ENCODE assay signal across 12 cellular contexts in genomic region chr1:243471754-243472725, GRCh38.
A peak's percentile ranks its signal among the peaks of the same experiment; 100 is the strongest.
DNase-seq lines count a peak whose midpoint lies in the region; ATAC-seq and TF ChIP-seq lines count a peak whose summit lies in the region.
"Had no signal": no experiment of that assay in that cellular context is flagged by ENCODE, and none has a peak within 500 bp of the region (broad histone marks: within the 10 kb centered on the region; RNA-seq: fewer than 3 reads in every experiment).

No MANE protein-coding gene starts in this region.

- ATAC-seq in GM19468 (IDR thresholded peaks at IDR 0.05; ENCODE audit: extremely low read depth, unreplicated experiment), result peak; percentile 70
- ATAC-seq in HG03432 (IDR thresholded peaks at IDR 0.05; ENCODE audit: unreplicated experiment), result peak; percentile 91
- ATAC-seq: Panc1 had no signal

- H3K27ac Mint-ChIP-seq in CD14-positive monocyte, result peak overlapping the region; percentile 85 to 93 (median 92)

- H3K4me1 Mint-ChIP-seq in CD14-positive monocyte, result peaks cover 52% of the 10 kb centered on the region

- 75 to 85% methylated on average over 3 of the region's 3 CpGs for WGBS in thyroid gland, 2 donors

- no peaks in the 10 kb centered on the region for H3K27me3 ChIP-seq in effector memory CD4-positive, alpha-beta T cell (replicated peaks; ENCODE audit: control insufficient read depth, insufficient read depth, low read length, poor library complexity, severe bottlenecking)
- H3K27me3 ChIP-seq in thyroid gland, result no peaks in the 10 kb centered on the region
- H3K27me3 ChIP-seq: cardiac muscle cell, pancreas had no signal

- H3K9me3 Mint-ChIP-seq in CD14-positive monocyte, result no peaks in the 10 kb centered on the region

- H3K36me3 ChIP-seq in effector memory CD4-positive, alpha-beta T cell (ENCODE audit: control insufficient read depth, insufficient read depth, low read length), result no peaks in the 10 kb centered on the region
- no peaks in the 10 kb centered on the region for H3K36me3 ChIP-seq in thyroid gland
- H3K36me3 ChIP-seq: cardiac muscle cell had no signal

- H3K27me3 Mint-ChIP-seq in CD14-positive monocyte (ENCODE audit: low read depth in 3 of 3), result peaks cover 0 to 10% (median 0%) of the 10 kb centered on the region in 3 donors

- no peak for TF ChIP-seq CTCF in CD14-positive monocyte (IDR thresholded peaks at IDR 0.05)
- no peak for TF ChIP-seq CTCF in thyroid gland (IDR thresholded peaks at IDR 0.05)

- no peaks in the 10 kb centered on the region for H3K9me3 ChIP-seq in effector memory CD4-positive, alpha-beta T cell (ENCODE audit: control insufficient read depth, low read length)
- H3K9me3 ChIP-seq in thyroid gland, result no peaks in the 10 kb centered on the region
- H3K9me3 ChIP-seq: pancreas had no signal

- H3K36me3 Mint-ChIP-seq in CD14-positive monocyte, result peaks cover 8 to 26% of the 10 kb centered on the region in 2 donors

- intact Hi-C loops in CD14-positive monocyte (cut with micrococcal nuclease), result loop anchor here in 1 of 2 donors (10.0 kb wide), 3 partner anchors 187 to 573 kb away; no protein-coding TSS in a partner anchor
- intact Hi-C loops in thyroid gland (cut with DNase I), result no loop called here

- no peak overlapping the region for H3K4me3 ChIP-seq in effector memory CD4-positive, alpha-beta T cell (ENCODE audit: insufficient read depth, low read depth, low read length, poor library complexity, severe bottlenecking)
- no peak overlapping the region for H3K4me3 ChIP-seq in thyroid gland (replicated peaks in 1 of 3)
- H3K4me3 ChIP-seq: cardiac muscle cell, pancreas had no signal

- peak overlapping the region in 1 of 2 donors; percentile 72 for H3K4me3 Mint-ChIP-seq in CD14-positive monocyte

- no peak for TF ChIP-seq POLR2A in thyroid gland (IDR thresholded peaks at IDR 0.05)

- peak overlapping the region; percentile 63 for H3K27ac ChIP-seq in cingulate gyrus (ENCODE audit: low read depth, low read length)
- no peak overlapping the region for H3K27ac ChIP-seq in effector memory CD4-positive, alpha-beta T cell (ENCODE audit: insufficient read depth, low read length, poor library complexity, severe bottlenecking)
- no peak overlapping the region for H3K27ac ChIP-seq in thyroid gland
- H3K27ac ChIP-seq: cardiac muscle cell, pancreas had no signal

- DNase-seq in CD14-positive monocyte (ENCODE audit: low spot score), result no peak
- no peak for DNase-seq in effector memory CD4-positive, alpha-beta T cell
- no peak for DNase-seq in thyroid gland
- no peak for DNase-seq in NAMALWA (ENCODE audit: low spot score)
- no peak for DNase-seq in activated CD8-positive, alpha-beta memory T cell treated with anti-CD3 and anti-CD28 coated beads, Interleukin-2, amount 50 U/mL, for 4 hours
- DNase-seq: DND-41, pancreas had no signal

- H3K4me1 ChIP-seq in effector memory CD4-positive, alpha-beta T cell (ENCODE audit: control insufficient read depth, insufficient read depth, low read length, poor library complexity, severe bottlenecking), result no peaks in the 10 kb centered on the region
- peaks cover 0 to 6% of the 10 kb centered on the region in 2 donors for H3K4me1 ChIP-seq in thyroid gland
- H3K4me1 ChIP-seq: pancreas had no signal
